ENCODE assay signal across 17 cellular contexts in genomic region chr9:136313111-136314055, GRCh38. TPM values are rescaled to one million over a fixed set of nuclear protein-coding genes. Genes with fewer than 3 reads are reported as not detected.
DNase-seq lines count a peak whose midpoint lies in the region; ATAC-seq and TF ChIP-seq lines count a peak whose summit lies in the region.
"Had no signal": no experiment of that assay in that cellular context is flagged by ENCODE, and none has a peak within 500 bp of the region (broad histone marks: within the 10 kb centered on the region; RNA-seq: fewer than 3 reads in every experiment).

No MANE protein-coding gene starts in this region.

- H4K20me1 ChIP-seq in BLaER1 = no peaks in the 10 kb centered on the region
- H4K20me1 ChIP-seq in DOHH2 (ENCODE audit: control insufficient read depth, insufficient read depth, low read depth, low read length) = no peaks in the 10 kb centered on the region

- intact Hi-C loops in ascending aorta (cut with DNase I) = loop anchor here (5.0 kb wide), 1 partner anchor 49 kb away; the partner anchor contains the start of gene DNLZ

- H3K4me3 Mint-ChIP-seq in endodermal cell = no peak overlapping the region

- H3K9me2 ChIP-seq in DOHH2 (replicated peaks; ENCODE audit: control insufficient read depth, low read length) = no peaks in the 10 kb centered on the region

- H3K9me3 ChIP-seq in BLaER1 (peaks cover 25% of the 10 kb centered on the region), DOHH2 (ENCODE audit: control insufficient read depth, insufficient read depth, low read length) (peaks cover 24% of the 10 kb centered on the region), NT2/D1 (ENCODE audit: insufficient read depth, low read length) (peaks cover 21% of the 10 kb centered on the region), endodermal cell (ENCODE audit: control insufficient read depth, low read length) (peaks cover 11% of the 10 kb centered on the region), ascending aorta (no peaks in the 10 kb centered on the region)

- TF ChIP-seq CTCF in DOHH2 (IDR thresholded peaks at IDR 0.05; ENCODE audit: low read depth, low read length, poor library complexity, severe bottlenecking) = peak; percentile 26
- peak; percentile 29 for TF ChIP-seq CTCF in endodermal cell (conservative IDR thresholded peaks at IDR 0.05)
- no peak for TF ChIP-seq CTCF in ascending aorta (IDR thresholded peaks at IDR 0.05)

- 90 to 91% methylated on average over 12 to 18 of the region's 18 CpGs for WGBS in endodermal cell (ENCODE audit: insufficient coverage in 1 of 2, insufficient read length in 1 of 2), 2 experiments

- H3K27ac ChIP-seq in BLaER1 = peak overlapping the region; percentile 62
- no peak overlapping the region for H3K27ac ChIP-seq in DOHH2 (ENCODE audit: low read depth, low read length)
- no peak overlapping the region for H3K27ac ChIP-seq in endodermal cell (ENCODE audit: low read depth, low read length)
- no peak overlapping the region for H3K27ac ChIP-seq in ascending aorta
- H3K27ac ChIP-seq: C4-2B, SJSA1 had no signal

- H3K4me3 ChIP-seq in BLaER1 (no peak overlapping the region), DOHH2 (ENCODE audit: low read length) (no peak overlapping the region), NT2/D1 (ENCODE audit: insufficient read length, low read depth) (no peak overlapping the region), endodermal cell (ENCODE audit: low read length) (no peak overlapping the region), ascending aorta (no peak overlapping the region)
- H3K4me3 ChIP-seq: SJSA1 had no signal

- H3K27me3 ChIP-seq in BLaER1 (no peaks in the 10 kb centered on the region), DOHH2 (ENCODE audit: control insufficient read depth, low read length) (no peaks in the 10 kb centered on the region), NT2/D1 (ENCODE audit: insufficient read depth, insufficient read length) (no peaks in the 10 kb centered on the region), endodermal cell (ENCODE audit: control insufficient read depth, insufficient read depth, low read length, poor library complexity, severe bottlenecking) (no peaks in the 10 kb centered on the region), ascending aorta (peaks cover 4% of the 10 kb centered on the region)
- H3K27me3 ChIP-seq: SJSA1 had no signal

- peaks cover 25% of the 10 kb centered on the region for H3K9me3 Mint-ChIP-seq in endodermal cell

- no peaks in the 10 kb centered on the region for H3K36me3 Mint-ChIP-seq in endodermal cell (ENCODE audit: low read depth)

- no peaks in the 10 kb centered on the region for H3K4me1 Mint-ChIP-seq in endodermal cell

- H3K4me1 ChIP-seq in BLaER1 (peaks cover 79% of the 10 kb centered on the region), DOHH2 (ENCODE audit: control insufficient read depth, low read length) (peaks cover 51% of the 10 kb centered on the region), NT2/D1 (ENCODE audit: insufficient read depth, insufficient read length) (peaks cover 13% of the 10 kb centered on the region), endodermal cell (ENCODE audit: control insufficient read depth, insufficient read depth, low read length) (no peaks in the 10 kb centered on the region), ascending aorta (no peaks in the 10 kb centered on the region)
- H3K4me1 ChIP-seq: SJSA1 had no signal

- H3K36me3 ChIP-seq in BLaER1 (0 out of 2 replicates have a peak, but pooled peaks cover 11% of the 10 kb centered on the region), DOHH2 (ENCODE audit: control insufficient read depth, low read length) (no peaks in the 10 kb centered on the region), NT2/D1 (ENCODE audit: insufficient read depth, insufficient read length, low read length) (no peaks in the 10 kb centered on the region), endodermal cell (ENCODE audit: control insufficient read depth, insufficient read depth, low read length) (no peaks in the 10 kb centered on the region), ascending aorta (no peaks in the 10 kb centered on the region)
- H3K36me3 ChIP-seq: SJSA1 had no signal

- H3K9ac ChIP-seq in BLaER1 = 0 out of 2 replicates have a peak overlapping the region, but pooled peaks have one; percentile 32
- H3K9ac ChIP-seq in NT2/D1 (ENCODE audit: insufficient read length, low read depth) = peak overlapping the region; percentile 47
- H3K9ac ChIP-seq in endodermal cell (ENCODE audit: extremely low read depth, low read length, poor library complexity, severe bottlenecking) = no peak overlapping the region

- no peak for ATAC-seq in HG02798 (IDR thresholded peaks at IDR 0.05; ENCODE audit: poor library complexity, unreplicated experiment)

- H3K4me2 ChIP-seq in BLaER1 (peak overlapping the region; percentile 86), DOHH2 (ENCODE audit: low read length) (no peak overlapping the region)

- H3K79me2 ChIP-seq in DOHH2 (ENCODE audit: control insufficient read depth, low read length) = no peaks in the 10 kb centered on the region

- H3F3A ChIP-seq in DOHH2 (ENCODE audit: control insufficient read depth, insufficient read depth) = peaks cover 4% of the 10 kb centered on the region; the same call in 1 of the 2 replicates

- no peak overlapping the region for H3K27ac Mint-ChIP-seq in endodermal cell

- H3K27me3 Mint-ChIP-seq in endodermal cell (ENCODE audit: insufficient read depth) = no peaks in the 10 kb centered on the region

- DNase-seq in NT2/D1 (ENCODE audit: low read depth, low spot score) (no peak), endodermal cell (no peak), dedifferentiated amniotic fluid mesenchymal stem cell (ENCODE audit: extremely low spot score) (no peak), ascending aorta (ENCODE audit: low spot score in 2 of 2) (no peak)
- DNase-seq: KG1, NCI-H1105, NCI-H2029, NCI-H2227 treated with DMSO at 0.1 percent for 48 hours, NCI-H510A, NCI-H748 treated with DMSO at 0.1 percent for 48 hours had no signal

RNA-seq across cellular contexts. Expression of gene CCDC187, which starts 9.5 kb away (rescaled TPM):
- total RNA-seq in endodermal cell (under 1 TPM; 0.04 to 0.09 TPM), ascending aorta (under 0.01 TPM)
- 0.04 TPM for polyA plus RNA-seq in endodermal cell (2013, experiment 1 of 2)
- polyA plus RNA-seq in endodermal cell (2013, experiment 2 of 2) = 0.04 TPM
- total RNA-seq: CD8-positive, alpha-beta memory T cell; H4; SJSA1 had no signal
- polyA plus RNA-seq: CD8-positive, alpha-beta memory T cell had no signal

RNA-seq across cellular contexts. Expression of gene GPSM1, which starts 14.0 kb away (rescaled TPM):
- 10 to 100 TPM; 37.2 to 38.6 TPM for total RNA-seq in endodermal cell
- 48.0 TPM for polyA plus RNA-seq in endodermal cell (2013, experiment 1 of 2)
- 42.4 TPM for polyA plus RNA-seq in endodermal cell (2013, experiment 2 of 2)
- 85.1 TPM for total RNA-seq in ascending aorta

RNA-seq across cellular contexts. Expression of gene DNLZ, which starts 50.2 kb away (rescaled TPM):
- total RNA-seq in endodermal cell (10 to 100 TPM; 12.6 to 20.1 TPM), ascending aorta (191 TPM)
- polyA plus RNA-seq in endodermal cell (2013, experiment 1 of 2) = 10.9 TPM
- 9.2 TPM for polyA plus RNA-seq in endodermal cell (2013, experiment 2 of 2)

Comparison
In these comparisons a context has a peak if more than half of its experiments do, and no peak if none do; other contexts are left out.
1. CTCF ChIP-seq: peak in DOHH2 (single experiment) and endodermal cell (single experiment); none in ascending aorta (0 of 3).